15 cellular contexts compared by ENCODE assay signal in genomic region chr7:44616545-44616944, GRCh38. TPM values are rescaled to one million over a fixed set of nuclear protein-coding genes. Genes with fewer than 3 reads are reported as not detected.
A peak's percentile ranks its signal among the peaks of the same experiment; 100 is the strongest.
DNase-seq lines count a peak whose midpoint lies in the region; ATAC-seq and FAIRE-seq lines count a peak whose summit lies in the region.
"Had no signal": no experiment of that assay in that cellular context is flagged by ENCODE, and none has a peak within 500 bp of the region (broad histone marks: within the 10 kb centered on the region; RNA-seq: fewer than 3 reads in every experiment).

No MANE protein-coding gene starts in this region.

- H3K4me1 Mint-ChIP-seq in CD4-positive, CD25-positive, alpha-beta regulatory T cell, result peaks cover 58 to 84% (median 72%) of the 10 kb centered on the region in 4 donors
- peaks cover 67% of the 10 kb centered on the region for H3K4me1 Mint-ChIP-seq in T-helper 17 cell
- peaks cover 83% of the 10 kb centered on the region for H3K4me1 Mint-ChIP-seq in stimulated activated effector memory CD8-positive, alpha-beta T cell treated with anti-CD3 and anti-CD28 coated beads, Interleukin-12 subunit alpha, Interleukin-12 subunit beta, amount 100 ng/mL, for 72 hours

- ATAC-seq in CD4-positive, CD25-positive, alpha-beta regulatory T cell (ENCODE audit: low read depth in 2 of 2), result no peak
- ATAC-seq in T-helper 17 cell (no peak), GM18909 (IDR thresholded peaks at IDR 0.05; ENCODE audit: poor library complexity, unreplicated experiment) (no peak)
- ATAC-seq in stimulated activated effector memory CD8-positive, alpha-beta T cell treated with anti-CD3 and anti-CD28 coated beads, Interleukin-12 subunit alpha, Interleukin-12 subunit beta, amount 100 ng/mL, for 72 hours, result no peak
- ATAC-seq: A549, GM23338 had no signal

- H3K4me3 ChIP-seq in CD4-positive, CD25-positive, alpha-beta regulatory T cell (ENCODE audit: low read depth, low read length), result no peak overlapping the region
- H3K4me3 ChIP-seq: A549, GM23338 had no signal

- no peaks in the 10 kb centered on the region for H3K36me3 ChIP-seq in CD4-positive, CD25-positive, alpha-beta regulatory T cell (ENCODE audit: control insufficient read depth, insufficient read depth, low read length)

- H3K4me3 Mint-ChIP-seq in CD4-positive, CD25-positive, alpha-beta regulatory T cell, result no peak overlapping the region
- no peak overlapping the region for H3K4me3 Mint-ChIP-seq in T-helper 17 cell
- peak overlapping the region; percentile 42 for H3K4me3 Mint-ChIP-seq in stimulated activated effector memory CD8-positive, alpha-beta T cell treated with anti-CD3 and anti-CD28 coated beads, Interleukin-12 subunit alpha, Interleukin-12 subunit beta, amount 100 ng/mL, for 72 hours
- H3K4me3 Mint-ChIP-seq: CD14-positive monocyte, GM23338, H9 had no signal

- peak; percentile 21 for FAIRE-seq in frontal cortex (lab: Jason Lieb, UNC)
- FAIRE-seq: A549 had no signal

- no peak for DNase-seq in CD4-positive, CD25-positive, alpha-beta regulatory T cell
- DNase-seq in T-helper 17 cell (no peak), frontal cortex (ENCODE audit: low spot score in 2 of 2) (no peak), H4 (ENCODE audit: low spot score) (no peak), GM19238 (ENCODE audit: insufficient read length, low spot score) (no peak)
- DNase-seq in stimulated activated effector memory CD8-positive, alpha-beta T cell treated with anti-CD3 and anti-CD28 coated beads, Interleukin-12 subunit alpha, Interleukin-12 subunit beta, amount 100 ng/mL, for 72 hours (ENCODE audit: low spot score in 2 of 2), result no peak
- DNase-seq: Caco-2; CD8-positive, alpha-beta memory T cell; DND-41; GF-D8; H9 had no signal

- H3K36me3 Mint-ChIP-seq in CD4-positive, CD25-positive, alpha-beta regulatory T cell, result peaks cover 25% of the 10 kb centered on the region
- H3K36me3 Mint-ChIP-seq in T-helper 17 cell (ENCODE audit: low read depth), result peaks cover 5% of the 10 kb centered on the region
- peaks cover 20% of the 10 kb centered on the region for H3K36me3 Mint-ChIP-seq in stimulated activated effector memory CD8-positive, alpha-beta T cell treated with anti-CD3 and anti-CD28 coated beads, Interleukin-12 subunit alpha, Interleukin-12 subunit beta, amount 100 ng/mL, for 72 hours

- no peaks in the 10 kb centered on the region for H3K27me3 Mint-ChIP-seq in CD4-positive, CD25-positive, alpha-beta regulatory T cell
- H3K27me3 Mint-ChIP-seq in T-helper 17 cell, result no peaks in the 10 kb centered on the region
- H3K27me3 Mint-ChIP-seq: CD8-positive, alpha-beta memory T cell had no signal

- peak overlapping the region in 1 of 3 donors; percentile 85 for H3K27ac Mint-ChIP-seq in CD4-positive, CD25-positive, alpha-beta regulatory T cell
- peak overlapping the region; percentile 99 for H3K27ac Mint-ChIP-seq in T-helper 17 cell
- peak overlapping the region; percentile 80 for H3K27ac Mint-ChIP-seq in stimulated activated effector memory CD8-positive, alpha-beta T cell treated with anti-CD3 and anti-CD28 coated beads, Interleukin-12 subunit alpha, Interleukin-12 subunit beta, amount 100 ng/mL, for 72 hours
- H3K27ac Mint-ChIP-seq: H9 had no signal

- peaks cover 59% of the 10 kb centered on the region for H3K4me1 ChIP-seq in CD4-positive, CD25-positive, alpha-beta regulatory T cell (ENCODE audit: control insufficient read depth, insufficient read depth, low read length, poor library complexity, severe bottlenecking)

- peak overlapping the region; percentile 68 for H3K27ac ChIP-seq in CD4-positive, CD25-positive, alpha-beta regulatory T cell (ENCODE audit: insufficient read depth, low read length, poor library complexity, severe bottlenecking)
- H3K27ac ChIP-seq: A549 had no signal

- no peaks in the 10 kb centered on the region for H3K9me3 ChIP-seq in CD4-positive, CD25-positive, alpha-beta regulatory T cell (ENCODE audit: control insufficient read depth in 2 of 2, low read length in 2 of 2)
- H3K9me3 ChIP-seq in T-helper 17 cell (ENCODE audit: control insufficient read depth, low read length, poor library complexity, severe bottlenecking), result no peaks in the 10 kb centered on the region
- H3K9me3 ChIP-seq: A549, Caco-2 had no signal

- no peaks in the 10 kb centered on the region for H3K27me3 ChIP-seq in CD4-positive, CD25-positive, alpha-beta regulatory T cell (ENCODE audit: control insufficient read depth, insufficient read depth, low read length)

- H3K9me3 Mint-ChIP-seq in CD4-positive, CD25-positive, alpha-beta regulatory T cell, result no peaks in the 10 kb centered on the region
- H3K9me3 Mint-ChIP-seq in stimulated activated effector memory CD8-positive, alpha-beta T cell treated with anti-CD3 and anti-CD28 coated beads, Interleukin-12 subunit alpha, Interleukin-12 subunit beta, amount 100 ng/mL, for 72 hours, result peaks cover 2% of the 10 kb centered on the region
- H3K9me3 Mint-ChIP-seq: CD8-positive, alpha-beta memory T cell; GM23338; H9 had no signal

RNA-seq across cellular contexts. Expression of gene OGDH, which starts 10.1 kb away (rescaled TPM):
- 157 TPM for total RNA-seq in CD4-positive, CD25-positive, alpha-beta regulatory T cell
- polyA plus RNA-seq in CD4-positive, CD25-positive, alpha-beta regulatory T cell, result 100 to 1,000 TPM in 1 of 4 donors, 10 to 100 TPM in 3; 56.4 to 102 (median 72.8) TPM
- 100 to 1,000 TPM; 130 to 134 TPM for total RNA-seq in T-helper 17 cell
- 35.1 TPM for total RNA-seq in frontal cortex
- total RNA-seq in H4 (2014; rRNA removed; shearing (Covaris generic)), result 67.1 and 93.7 TPM in 2 replicates

RNA-seq across cellular contexts. Expression of gene TMED4, which starts 34.5 kb away (rescaled TPM):
- 97.5 TPM for total RNA-seq in CD4-positive, CD25-positive, alpha-beta regulatory T cell
- 10 to 100 TPM; 67.6 to 85.4 (median 74.9) TPM for polyA plus RNA-seq in CD4-positive, CD25-positive, alpha-beta regulatory T cell
- 100 to 1,000 TPM in 1 of 2 donors, 10 to 100 TPM in 1; 99.2 to 112 TPM for total RNA-seq in T-helper 17 cell
- 73.4 TPM for total RNA-seq in frontal cortex
- total RNA-seq in H4 (2014; rRNA removed; shearing (Covaris generic)), result 289 and 353 TPM in 2 replicates

RNA-seq across cellular contexts. Expression of gene DDX56, which starts 42.8 kb away (rescaled TPM):
- 108 TPM for total RNA-seq in CD4-positive, CD25-positive, alpha-beta regulatory T cell
- polyA plus RNA-seq in CD4-positive, CD25-positive, alpha-beta regulatory T cell, result 10 to 100 TPM; 42.3 to 55.1 (median 46.4) TPM
- 100 to 1,000 TPM in 1 of 2 donors, 10 to 100 TPM in 1; 95.7 to 101 TPM for total RNA-seq in T-helper 17 cell
- 39.5 TPM for total RNA-seq in frontal cortex
- 166 and 182 TPM in 2 replicates for total RNA-seq in H4 (2014; rRNA removed; shearing (Covaris generic))
